ENCODE assay signal across 1 cellular context in genomic region chr12:116339800-116340371, GRCh38.
TF ChIP-seq lines count a peak whose summit lies in the region.

No MANE protein-coding gene starts in this region.

TF ChIP-seq in GM23338, 12 proteins besides CTCF, POLR2A, EP300 and RAD21 (continued from another document):
- TF ChIP-seq ETS1 (IDR thresholded peaks at IDR 0.05), result no peak
- TF ChIP-seq POLR2AphosphoS5 (IDR thresholded peaks at IDR 0.05; ENCODE audit: low read depth), result no peak
- no peak for TF ChIP-seq ZNF331 (CRISPR knock-in tag; IDR thresholded peaks at IDR 0.05; ENCODE audit: low read depth)
